17 cellular contexts compared by ENCODE assay signal in the genomic region with DNA sequence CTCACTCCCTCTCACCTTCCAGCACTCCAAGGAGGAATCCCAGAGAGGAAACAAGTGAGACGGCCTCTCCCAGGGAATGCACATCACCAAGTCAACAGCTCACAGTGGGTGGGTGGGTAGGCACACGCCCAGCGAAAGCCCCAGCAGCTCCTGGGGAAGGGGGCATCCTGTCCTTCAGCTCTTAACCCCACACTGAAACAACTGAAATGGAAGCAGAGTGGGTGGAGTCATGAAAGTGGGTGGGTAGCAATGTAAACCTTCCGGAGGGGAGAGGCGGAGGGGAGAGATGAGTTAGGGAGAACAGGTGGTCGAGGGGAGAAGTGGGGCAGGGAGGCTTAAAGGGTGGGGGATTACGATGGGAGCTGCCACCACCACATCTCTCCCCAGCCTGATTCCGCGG. TPM values are rescaled to one million over a fixed set of nuclear protein-coding genes. Genes with fewer than 3 reads are reported as not detected.
DNase-seq lines count a peak whose midpoint lies in the region; ATAC-seq and TF ChIP-seq lines count a peak whose summit lies in the region.
"Had no signal": no experiment of that assay in that cellular context is flagged by ENCODE, and none has a peak within 500 bp of the region (broad histone marks: within the 10 kb centered on the region; RNA-seq: fewer than 3 reads in every experiment).

No MANE protein-coding gene starts in this region.

- peak overlapping the region; percentile 36 for H3K4me2 ChIP-seq in smooth muscle cell
- H3K4me2 ChIP-seq: hepatocyte had no signal

- H3F3A ChIP-seq in smooth muscle cell (ENCODE audit: low read depth), result peaks cover 23% of the 10 kb centered on the region

- no peak for ATAC-seq in activated naive CD4-positive, alpha-beta T cell treated with anti-CD3 and anti-CD28 coated beads, Interleukin-2, amount 50 U/mL, for 72 hours
- no peak for ATAC-seq in Right ventricle myocardium inferior

- H3K36me3 ChIP-seq in smooth muscle cell (ENCODE audit: low read depth), result no peaks in the 10 kb centered on the region
- H3K36me3 ChIP-seq: esophagus squamous epithelium had no signal

- peaks cover 6% of the 10 kb centered on the region for H3K27me3 Mint-ChIP-seq in activated naive CD4-positive, alpha-beta T cell treated with anti-CD3 and anti-CD28 coated beads for 36 hours (ENCODE audit: low read depth)
- peaks cover 9% of the 10 kb centered on the region for H3K27me3 Mint-ChIP-seq in T-helper 2 cell treated with Interferon-gamma antibody and Interleukin-4, amounts not matched to agents 5 μg/mL and 100 μg/mL, for 36 hours (ENCODE audit: low read depth)

- peak overlapping the region; percentile 60 for H3K4me3 Mint-ChIP-seq in activated naive CD4-positive, alpha-beta T cell treated with anti-CD3 and anti-CD28 coated beads for 36 hours
- peak overlapping the region; percentile 52 for H3K4me3 Mint-ChIP-seq in T-helper 2 cell treated with Interferon-gamma antibody and Interleukin-4, amounts not matched to agents 5 μg/mL and 100 μg/mL, for 36 hours

- no peaks in the 10 kb centered on the region for H3K9me3 Mint-ChIP-seq in activated naive CD4-positive, alpha-beta T cell treated with anti-CD3 and anti-CD28 coated beads for 36 hours
- no peaks in the 10 kb centered on the region for H3K9me3 Mint-ChIP-seq in activated naive CD4-positive, alpha-beta T cell treated with anti-CD3 and anti-CD28 coated beads, Interleukin-2, amount 50 U/mL, for 72 hours
- H3K9me3 Mint-ChIP-seq in T-helper 2 cell treated with Interferon-gamma antibody and Interleukin-4, amounts not matched to agents 5 μg/mL and 100 μg/mL, for 36 hours, result no peaks in the 10 kb centered on the region

- intact Hi-C loops in activated naive CD4-positive, alpha-beta T cell treated with anti-CD3 and anti-CD28 coated beads for 36 hours (cut with micrococcal nuclease), result loop anchor here (5.0 kb wide), 1 partner anchor 338 kb away; no protein-coding TSS in a partner anchor
- intact Hi-C loops in Right ventricle myocardium inferior (cut with DNase I), result no loop called here

- CTCF ChIA-PET in activated naive CD4-positive, alpha-beta T cell treated with anti-CD3 and anti-CD28 coated beads for 36 hours (lab: Charles Lee), result interaction anchor here (0.7 to 4.8 kb wide), 7 partner anchors 15 to 243 kb away, joined by 3 to 60 read pairs (median 3); no protein-coding TSS in a partner anchor

- H3K27ac Mint-ChIP-seq in activated naive CD4-positive, alpha-beta T cell treated with anti-CD3 and anti-CD28 coated beads for 36 hours, result peak overlapping the region; percentile 46
- H3K27ac Mint-ChIP-seq in activated naive CD4-positive, alpha-beta T cell treated with anti-CD3 and anti-CD28 coated beads, Interleukin-2, amount 50 U/mL, for 72 hours, result no peak overlapping the region
- peak overlapping the region; percentile 85 for H3K27ac Mint-ChIP-seq in T-helper 2 cell treated with Interferon-gamma antibody and Interleukin-4, amounts not matched to agents 5 μg/mL and 100 μg/mL, for 36 hours
- H3K27ac Mint-ChIP-seq: progenitor cell of endocrine pancreas had no signal

- no peak for TF ChIP-seq CTCF in smooth muscle cell (IDR thresholded peaks at IDR 0.05; ENCODE audit: borderline replicate concordance, insufficient read depth, poor library complexity, severe bottlenecking)

- 37% methylated on average over 7 of the region's 9 CpGs for WGBS in smooth muscle cell (ENCODE audit: low lambda C conversion rate)

- no peaks in the 10 kb centered on the region for H3K79me2 ChIP-seq in smooth muscle cell (ENCODE audit: low read depth)
- H3K79me2 ChIP-seq: hepatocyte had no signal

- H3K9ac ChIP-seq in smooth muscle cell (ENCODE audit: low read depth), result no peak overlapping the region

- H3K9me3 ChIP-seq in smooth muscle cell (replicated peaks; ENCODE audit: low read depth), result no peaks in the 10 kb centered on the region
- H3K9me3 ChIP-seq: esophagus squamous epithelium had no signal

- no peaks in the 10 kb centered on the region for H4K20me1 ChIP-seq in smooth muscle cell (ENCODE audit: low read depth)

- no peak overlapping the region for H3K27ac ChIP-seq in smooth muscle cell (ENCODE audit: low read depth)
- H3K27ac ChIP-seq: esophagus squamous epithelium, hepatocyte had no signal

- H3K27me3 ChIP-seq in smooth muscle cell (ENCODE audit: low read depth), result no peaks in the 10 kb centered on the region

- H3K36me3 Mint-ChIP-seq in activated naive CD4-positive, alpha-beta T cell treated with anti-CD3 and anti-CD28 coated beads for 36 hours (ENCODE audit: low read depth), result no peaks in the 10 kb centered on the region
- no peaks in the 10 kb centered on the region for H3K36me3 Mint-ChIP-seq in activated naive CD4-positive, alpha-beta T cell treated with anti-CD3 and anti-CD28 coated beads, Interleukin-2, amount 50 U/mL, for 72 hours
- H3K36me3 Mint-ChIP-seq in T-helper 2 cell treated with Interferon-gamma antibody and Interleukin-4, amounts not matched to agents 5 μg/mL and 100 μg/mL, for 36 hours (ENCODE audit: low read depth), result no peaks in the 10 kb centered on the region

- H3K4me1 Mint-ChIP-seq in activated naive CD4-positive, alpha-beta T cell treated with anti-CD3 and anti-CD28 coated beads for 36 hours (ENCODE audit: low read depth), result peaks cover 32% of the 10 kb centered on the region
- peaks cover 19% of the 10 kb centered on the region for H3K4me1 Mint-ChIP-seq in T-helper 2 cell treated with Interferon-gamma antibody and Interleukin-4, amounts not matched to agents 5 μg/mL and 100 μg/mL, for 36 hours (ENCODE audit: low read depth)

- no peak overlapping the region for H3K4me3 ChIP-seq in smooth muscle cell
- H3K4me3 ChIP-seq: esophagus squamous epithelium, hepatocyte had no signal

- peak overlapping the region; percentile 39 for H2AFZ ChIP-seq in smooth muscle cell (ENCODE audit: low read depth)
- H2AFZ ChIP-seq: hepatocyte had no signal

- DNase-seq in activated naive CD4-positive, alpha-beta T cell treated with anti-CD3 and anti-CD28 coated beads for 36 hours, result peak; percentile 17
- no peak for DNase-seq in activated naive CD4-positive, alpha-beta T cell treated with anti-CD3 and anti-CD28 coated beads, Interleukin-2, amount 50 U/mL, for 72 hours (ENCODE audit: low spot score in 2 of 2)
- DNase-seq in T-helper 2 cell treated with Interferon-gamma antibody and Interleukin-4, amounts not matched to agents 5 μg/mL and 100 μg/mL, for 36 hours (ENCODE audit: low spot score), result no peak
- DNase-seq in iPS DF 4.7 (ENCODE audit: extremely low read depth, low spot score), result peak; percentile 87
- DNase-seq in smooth muscle cell (lab: John Stamatoyannopoulos, UW; ENCODE audit: unreplicated experiment), result no peak
- no peak for DNase-seq in Kasumi-1 (lab: John Stamatoyannopoulos, UW)
- no peak for DNase-seq in Right ventricle myocardium inferior (ENCODE audit: missing footprints)
- no peak for DNase-seq in hypothalamus (lab: John Stamatoyannopoulos, UW)
- DNase-seq: activated CD8-positive, alpha-beta memory T cell treated with anti-CD3 and anti-CD28 coated beads for 24 hours; cortex of kidney; esophagus squamous epithelium; midbrain; NCI-H2227 treated with DMSO at 0.1 percent for 48 hours had no signal

- H3K4me1 ChIP-seq in smooth muscle cell (ENCODE audit: low read depth), result peaks cover 34% of the 10 kb centered on the region

RNA-seq across cellular contexts. Expression of a gene that starts 5.4 kb away (rescaled TPM):
- not detected for total RNA-seq in activated naive CD4-positive, alpha-beta T cell treated with anti-CD3 and anti-CD28 coated beads for 36 hours
- total RNA-seq in activated naive CD4-positive, alpha-beta T cell treated with anti-CD3 and anti-CD28 coated beads, Interleukin-2, amount 50 U/mL, for 72 hours, result not detected
- total RNA-seq in smooth muscle cell (11.8 and 24.6 TPM in 2 replicates), Right ventricle myocardium inferior (1.2 TPM)
- 12.8 and 18.9 TPM in 2 replicates for polyA plus RNA-seq in smooth muscle cell
- total RNA-seq: HT-29; T-helper 2 cell treated with Interferon-gamma antibody and Interleukin-4, amounts not matched to agents 100 ng/mL and 5 ng/mL, for 36 hours had no signal

RNA-seq across cellular contexts. Expression of a gene that starts 48.2 kb away (rescaled TPM):
- total RNA-seq in activated naive CD4-positive, alpha-beta T cell treated with anti-CD3 and anti-CD28 coated beads for 36 hours, result 10 to 100 TPM; 47.2 to 48.9 TPM
- 10 to 100 TPM; 38.5 to 58.8 TPM for total RNA-seq in activated naive CD4-positive, alpha-beta T cell treated with anti-CD3 and anti-CD28 coated beads, Interleukin-2, amount 50 U/mL, for 72 hours
- total RNA-seq in smooth muscle cell, result 34.1 and 41.7 TPM in 2 replicates
- polyA plus RNA-seq in smooth muscle cell, result 25.5 and 44.3 TPM in 2 replicates
- 26.7 TPM for total RNA-seq in Right ventricle myocardium inferior

Comparison
In these comparisons a context has a peak if more than half of its experiments do, and no peak if none do; other contexts are left out.
1. DNase-seq: peak in activated naive CD4-positive, alpha-beta T cell treated with anti-CD3 and anti-CD28 coated beads for 36 hours (single experiment) and iPS DF 4.7 (single experiment); none in activated naive CD4-positive, alpha-beta T cell treated with anti-CD3 and anti-CD28 coated beads, Interleukin-2, amount 50 U/mL, for 72 hours (0 of 2), T-helper 2 cell treated with Interferon-gamma antibody and Interleukin-4, amounts not matched to agents 5 μg/mL and 100 μg/mL, for 36 hours (single experiment), smooth muscle cell (single experiment), Kasumi-1 (0 of 2), Right ventricle myocardium inferior (single experiment) and hypothalamus (0 of 51).
2. H3K27ac Mint-ChIP-seq: peak in activated naive CD4-positive, alpha-beta T cell treated with anti-CD3 and anti-CD28 coated beads for 36 hours (single experiment) and T-helper 2 cell treated with Interferon-gamma antibody and Interleukin-4, amounts not matched to agents 5 μg/mL and 100 μg/mL, for 36 hours (single experiment); none in activated naive CD4-positive, alpha-beta T cell treated with anti-CD3 and anti-CD28 coated beads, Interleukin-2, amount 50 U/mL, for 72 hours (0 of 2).